In genomic region chr2:51579412-51579811, GRCh38 we compare ENCODE assay signal across 32 cellular contexts.
"Had no signal": no experiment of that assay in that cellular context is flagged by ENCODE, and none has a peak within 500 bp of the region (broad histone marks: within the 10 kb centered on the region; RNA-seq: fewer than 3 reads in every experiment).

No MANE protein-coding gene starts in this region.

- DNase-seq: activated CD4-positive, alpha-beta T cell treated with anti-CD3 and anti-CD28 coated beads, Interleukin-2, amount 10 ng/mL, durations not matched to agents 24 days and 14 days; activated CD4-positive, alpha-beta T cell treated with anti-CD3 and anti-CD28 coated beads, Interleukin-2, amount 50 U/mL, for 4 hours; activated CD8-positive, alpha-beta T cell treated with anti-CD3 and anti-CD28 coated beads for 36 hours; activated effector memory CD4-positive, alpha-beta T cell treated with anti-CD3 and anti-CD28 coated beads, Interleukin-2, amount 50 U/mL, for 16 hours; activated naive CD4-positive, alpha-beta T cell; activated naive CD4-positive, alpha-beta T cell treated with anti-CD3 and anti-CD28 coated beads, Interleukin-2, amount 50 U/mL, for 16 hours; activated naive CD8-positive, alpha-beta T cell treated with anti-CD3 and anti-CD28 coated beads for 36 hours; activated T-cell treated with anti-CD3 and anti-CD28 coated beads, Interleukin-2, amount 50 U/mL, for 1 hour; activated T-cell treated with anti-CD3 and anti-CD28 coated beads, Interleukin-2, amount 50 U/mL, for 72 hours; amniotic stem cell; Kasumi-1; KG1; MG63; NCI-H1048; NCI-H1105 treated with DMSO at 0.1 percent for 48 hours; NCI-H1436 treated with DMSO at 0.1 percent for 48 hours; NCI-H1694 treated with DMSO at 0.1 percent for 48 hours; NCI-H2029; NCI-H345; NCI-H524 treated with DMSO at 0.1 percent for 48 hours; PC-9; SK-N-SH; T-cell; T-helper 17 cell; T-helper 9 cell had no signal

- H3K4me2 ChIP-seq: PC-9, SK-N-SH had no signal

- ATAC-seq: activated CD8-positive, alpha-beta T cell treated with anti-CD3 and anti-CD28 coated beads for 36 hours; activated T-cell treated with anti-CD3 and anti-CD28 coated beads, Interleukin-2, amount 50 U/mL, for 72 hours; activated T-helper 17 cell treated with anti-CD3 and anti-CD28 coated beads, Interleukin-2, amount 50 U/mL, for 72 hours; Right ventricle myocardium inferior; T-cell; T-helper 17 cell had no signal

- H2AFZ ChIP-seq: PC-9 had no signal

- H3K36me3 Mint-ChIP-seq: activated naive CD8-positive, alpha-beta T cell treated with anti-CD3 and anti-CD28 coated beads for 36 hours; T-cell had no signal

- H3K4me3 ChIP-seq: ascending aorta, cardiac muscle cell, MG63, PC-9, SJSA1 had no signal

- H3K27ac ChIP-seq: ascending aorta, cardiac muscle cell, PC-9, RWPE1, SJSA1 had no signal

- H3K9me2 ChIP-seq: SK-N-SH had no signal

- H3K27me3 Mint-ChIP-seq: activated CD4-positive, alpha-beta T cell treated with anti-CD3 and anti-CD28 coated beads, Interleukin-2, amount 10 ng/mL, durations not matched to agents 24 days and 14 days; activated CD8-positive, alpha-beta T cell treated with anti-CD3 and anti-CD28 coated beads for 36 hours; activated naive CD8-positive, alpha-beta T cell treated with anti-CD3 and anti-CD28 coated beads for 36 hours; activated T-helper 17 cell treated with anti-CD3 and anti-CD28 coated beads, Interleukin-2, amount 50 U/mL, for 72 hours; central memory CD8-positive, alpha-beta T cell; T-cell; T-helper 17 cell had no signal

- H3K36me3 ChIP-seq: ascending aorta, cardiac muscle cell, MG63, SJSA1 had no signal

- H3K4me1 Mint-ChIP-seq: activated CD4-positive, alpha-beta T cell treated with anti-CD3 and anti-CD28 coated beads, Interleukin-2, amount 10 ng/mL, durations not matched to agents 24 days and 14 days; activated naive CD8-positive, alpha-beta T cell treated with anti-CD3 and anti-CD28 coated beads for 36 hours; activated T-helper 17 cell treated with anti-CD3 and anti-CD28 coated beads, Interleukin-2, amount 50 U/mL, for 72 hours; central memory CD8-positive, alpha-beta T cell; T-cell; T-helper 17 cell had no signal

- H3K4me1 ChIP-seq: ascending aorta, SJSA1 had no signal

- H3K9ac ChIP-seq: SK-N-SH had no signal

- H3K27me3 ChIP-seq: ascending aorta, cardiac muscle cell, MG63, SJSA1 had no signal

- H3K4me3 Mint-ChIP-seq: activated CD4-positive, alpha-beta T cell treated with anti-CD3 and anti-CD28 coated beads, Interleukin-2, amount 10 ng/mL, durations not matched to agents 24 days and 14 days; activated CD8-positive, alpha-beta T cell treated with anti-CD3 and anti-CD28 coated beads for 36 hours; activated naive CD8-positive, alpha-beta T cell treated with anti-CD3 and anti-CD28 coated beads for 36 hours; activated T-cell treated with anti-CD3 and anti-CD28 coated beads, Interleukin-2, amount 50 U/mL, for 72 hours; activated T-helper 17 cell treated with anti-CD3 and anti-CD28 coated beads, Interleukin-2, amount 50 U/mL, for 72 hours; central memory CD8-positive, alpha-beta T cell; T-cell; T-helper 17 cell had no signal

- H3K9me3 ChIP-seq: ascending aorta, MG63, SK-N-SH had no signal

- H3K27ac Mint-ChIP-seq: activated CD4-positive, alpha-beta T cell treated with anti-CD3 and anti-CD28 coated beads, Interleukin-2, amount 10 ng/mL, durations not matched to agents 24 days and 14 days; activated CD8-positive, alpha-beta T cell treated with anti-CD3 and anti-CD28 coated beads for 36 hours; activated naive CD8-positive, alpha-beta T cell treated with anti-CD3 and anti-CD28 coated beads for 36 hours; activated T-cell treated with anti-CD3 and anti-CD28 coated beads, Interleukin-2, amount 50 U/mL, for 72 hours; activated T-helper 17 cell treated with anti-CD3 and anti-CD28 coated beads, Interleukin-2, amount 50 U/mL, for 72 hours; T-cell; T-helper 17 cell had no signal
